Comparison of ENCODE assay signal across 27 cellular contexts in genomic region chr2:140457483-140457882, GRCh38.
DNase-seq lines count a peak whose midpoint lies in the region; ATAC-seq, FAIRE-seq and TF ChIP-seq lines count a peak whose summit lies in the region.
"Had no signal": no experiment of that assay in that cellular context is flagged by ENCODE, and none has a peak within 500 bp of the region (broad histone marks: within the 10 kb centered on the region; RNA-seq: fewer than 3 reads in every experiment).

No MANE protein-coding gene starts in this region.

- no peak for FAIRE-seq in RCC 7860 (lab: Jason Lieb, UNC)
- FAIRE-seq: urothelium cell line had no signal

- peaks cover 6% of the 10 kb centered on the region for H3K4me1 ChIP-seq in A673 (ENCODE audit: insufficient read depth, low read length, poor library complexity, severe bottlenecking)
- no peaks in the 10 kb centered on the region for H3K4me1 ChIP-seq in naive thymus-derived CD4-positive, alpha-beta T cell (ENCODE audit: control insufficient read depth in 2 of 2, insufficient read depth in 2 of 2, low read length in 2 of 2)
- H3K4me1 ChIP-seq: heart right ventricle, neural progenitor cell had no signal

- no peaks in the 10 kb centered on the region for H3K27me3 Mint-ChIP-seq in naive thymus-derived CD4-positive, alpha-beta T cell

- H3K9me3 ChIP-seq in A673 (ENCODE audit: low read depth, low read length, poor library complexity, severe bottlenecking): no peaks in the 10 kb centered on the region
- H3K9me3 ChIP-seq in naive thymus-derived CD4-positive, alpha-beta T cell (ENCODE audit: control insufficient read depth in 2 of 3, low read length in 3 of 3): no peaks in the 10 kb centered on the region
- H3K9me3 ChIP-seq: heart right ventricle, mucosa of descending colon had no signal

- H3K4me3 Mint-ChIP-seq in naive thymus-derived CD4-positive, alpha-beta T cell: no peak overlapping the region
- H3K4me3 Mint-ChIP-seq: neural progenitor cell; stimulated activated effector memory CD8-positive, alpha-beta T cell treated with anti-CD3 and anti-CD28 coated beads, Interleukin-12 subunit alpha, Interleukin-12 subunit beta, amount 100 ng/mL, for 72 hours; T-helper 1 cell treated with Interleukin-12 subunit alpha and Interleukin-12 subunit beta and Interleukin-4 antibody, amounts not matched to agents 30 μg/mL and 1 μg/mL, for 36 hours had no signal

- no peaks in the 10 kb centered on the region for H3K36me3 Mint-ChIP-seq in naive thymus-derived CD4-positive, alpha-beta T cell
- H3K36me3 Mint-ChIP-seq: neural progenitor cell; stimulated activated effector memory CD8-positive, alpha-beta T cell treated with anti-CD3 and anti-CD28 coated beads, Interleukin-12 subunit alpha, Interleukin-12 subunit beta, amount 100 ng/mL, for 72 hours had no signal

- ATAC-seq in HG03135 (IDR thresholded peaks at IDR 0.05; ENCODE audit: unreplicated experiment): no peak
- no peak for ATAC-seq in naive thymus-derived CD4-positive, alpha-beta T cell
- ATAC-seq: heart right ventricle; mucosa of descending colon; PC-3; stimulated activated effector memory CD8-positive, alpha-beta T cell treated with anti-CD3 and anti-CD28 coated beads, Interleukin-12 subunit alpha, Interleukin-12 subunit beta, amount 100 ng/mL, for 72 hours had no signal

- intact Hi-C loops in A673 (cut with micrococcal nuclease; ENCODE audit: unreplicated experiment): no loop called here
- intact Hi-C loops in naive thymus-derived CD4-positive, alpha-beta T cell (cut with micrococcal nuclease): no loop called here

- CTCF ChIA-PET in A673 (lab: Charles Lee): no interaction called here
- CTCF ChIA-PET in naive thymus-derived CD4-positive, alpha-beta T cell (lab: Charles Lee): no interaction called here

- H3K27me3 ChIP-seq in A673 (replicated peaks; ENCODE audit: insufficient read depth, low read depth, low read length, poor library complexity): no peaks in the 10 kb centered on the region
- H3K27me3 ChIP-seq in naive thymus-derived CD4-positive, alpha-beta T cell (ENCODE audit: control insufficient read depth in 2 of 2, insufficient read depth in 2 of 2, low read length in 2 of 2): no peaks in the 10 kb centered on the region
- H3K27me3 ChIP-seq: dorsolateral prefrontal cortex, heart right ventricle, neural progenitor cell had no signal

- H3K9me3 Mint-ChIP-seq in naive thymus-derived CD4-positive, alpha-beta T cell: peaks cover 0 to 5% (median 0%) of the 10 kb centered on the region in 11 donors
- H3K9me3 Mint-ChIP-seq: neural progenitor cell had no signal

- BruUV-seq in A673 (replicated peaks; lab: Mats Ljungman, UMichigan): no TSS peak

- DNase-seq in A673 (ENCODE audit: low spot score) (peak; percentile 25), NCI-H1105 (lab: John Stamatoyannopoulos, UW) (peak; percentile 9), RCC 7860 (ENCODE audit: low spot score) (peak; percentile 27), iris pigment epithelial cell (ENCODE audit: low read depth) (peak; percentile 40), COLO829 (ENCODE audit: low spot score) (no peak), KG1 (lab: John Stamatoyannopoulos, UW) (no peak)
- DNase-seq in naive thymus-derived CD4-positive, alpha-beta T cell: no peak
- DNase-seq: activated CD4-positive, alpha-beta T cell treated with anti-CD3 and anti-CD28 coated beads for 4 hours; activated naive CD4-positive, alpha-beta T cell treated with anti-CD3 and anti-CD28 coated beads, Interleukin-2, amount 50 U/mL, for 16 hours; anterior cingulate cortex; C1 segment of cervical spinal cord; central memory CD4-positive, alpha-beta T cell; dorsolateral prefrontal cortex; GF-D8; HCEC 1CT; heart right ventricle; KBM-7; mucosa of descending colon; NCI-H2029; NCI-H774; PC-3; posterior cingulate gyrus had no signal

- TF ChIP-seq CTCF in A673 (conservative IDR thresholded peaks at IDR 0.05; ENCODE audit: low read depth, low read length): no peak

- no peaks in the 10 kb centered on the region for H3K4me1 Mint-ChIP-seq in naive thymus-derived CD4-positive, alpha-beta T cell
- H3K4me1 Mint-ChIP-seq: neural progenitor cell; stimulated activated effector memory CD8-positive, alpha-beta T cell treated with anti-CD3 and anti-CD28 coated beads, Interleukin-12 subunit alpha, Interleukin-12 subunit beta, amount 100 ng/mL, for 72 hours had no signal

- H3K36me3 ChIP-seq in A673 (ENCODE audit: insufficient read depth, low read length, poor library complexity, severe bottlenecking): no peaks in the 10 kb centered on the region
- H3K36me3 ChIP-seq in naive thymus-derived CD4-positive, alpha-beta T cell (ENCODE audit: control insufficient read depth in 2 of 3, insufficient read depth in 3 of 3, low read length in 3 of 3): no peaks in the 10 kb centered on the region
- H3K36me3 ChIP-seq: heart right ventricle, neural progenitor cell had no signal

- H3K27ac ChIP-seq in A673 (ENCODE audit: low read depth, low read length, poor library complexity, severe bottlenecking): no peak overlapping the region
- no peak overlapping the region for H3K27ac ChIP-seq in naive thymus-derived CD4-positive, alpha-beta T cell (ENCODE audit: low read depth, low read length)
- H3K27ac ChIP-seq: dorsolateral prefrontal cortex, heart right ventricle, neural progenitor cell had no signal

- H3K27ac Mint-ChIP-seq in naive thymus-derived CD4-positive, alpha-beta T cell: no peak overlapping the region
- H3K27ac Mint-ChIP-seq: neural progenitor cell; stimulated activated effector memory CD8-positive, alpha-beta T cell treated with anti-CD3 and anti-CD28 coated beads, Interleukin-12 subunit alpha, Interleukin-12 subunit beta, amount 100 ng/mL, for 72 hours; T-helper 1 cell treated with Interleukin-12 subunit alpha and Interleukin-12 subunit beta and Interleukin-4 antibody, amounts not matched to agents 30 μg/mL and 1 μg/mL, for 36 hours had no signal

- POLR2A ChIA-PET in A673 (lab: Charles Lee; ENCODE audit: low non-redundant PET): no interaction called here
- POLR2A ChIA-PET in naive thymus-derived CD4-positive, alpha-beta T cell (lab: Charles Lee): no interaction called here

- no peak overlapping the region for H3K4me3 ChIP-seq in A673 (ENCODE audit: low read depth, low read length, poor library complexity, severe bottlenecking)
- no peak overlapping the region for H3K4me3 ChIP-seq in naive thymus-derived CD4-positive, alpha-beta T cell (ENCODE audit: low read length)
- H3K4me3 ChIP-seq: dorsolateral prefrontal cortex, heart right ventricle, mucosa of descending colon, neural progenitor cell had no signal

Comparison
In these comparisons a context has a peak if more than half of its experiments do, and no peak if none do; other contexts are left out.
1. DNase-seq: peak in A673 (single experiment), NCI-H1105 (single experiment), RCC 7860 (single experiment) and iris pigment epithelial cell (single experiment); none in COLO829 (single experiment), naive thymus-derived CD4-positive, alpha-beta T cell (0 of 9) and KG1 (single experiment).